In the genomic region with DNA sequence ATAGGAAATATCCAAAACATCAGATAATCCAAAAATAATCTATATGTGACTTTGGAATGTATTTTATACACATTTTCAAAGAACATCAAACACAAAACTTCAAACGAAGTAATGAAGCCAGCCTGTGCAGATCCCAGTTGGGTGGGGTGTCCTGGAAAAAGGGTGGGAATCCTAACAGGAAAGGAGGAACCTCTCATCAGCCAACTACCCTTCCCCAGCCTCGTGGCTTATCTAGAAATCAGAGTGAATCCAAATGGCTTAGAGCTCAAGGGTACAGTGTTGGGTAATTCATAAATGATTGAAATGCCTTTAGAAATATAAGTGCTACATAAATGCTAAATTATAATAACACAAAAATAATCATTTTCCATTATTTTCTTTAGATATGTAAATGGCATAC, we compare ENCODE assay signal across 19 cellular contexts.
DNase-seq lines count a peak whose midpoint lies in the region; ATAC-seq and TF ChIP-seq lines count a peak whose summit lies in the region.
"Had no signal": no experiment of that assay in that cellular context is flagged by ENCODE, and none has a peak within 500 bp of the region (broad histone marks: within the 10 kb centered on the region; RNA-seq: fewer than 3 reads in every experiment).

No MANE protein-coding gene starts in this region.

- H3K4me1 ChIP-seq in BE2C (peaks cover 23% of the 10 kb centered on the region), testis (peaks cover 16% of the 10 kb centered on the region)
- H3K4me1 ChIP-seq: A549, BLaER1 had no signal

- 38 to 41% methylated on average over 2 of the region's 2 CpGs for WGBS in testis, 2 donors

- no peak for TF ChIP-seq POLR2A in testis (IDR thresholded peaks at IDR 0.05)

- peak overlapping the region; percentile 46 for H3K4me3 ChIP-seq in BE2C (ENCODE audit: low read depth, low read length)
- no peak overlapping the region for H3K4me3 ChIP-seq in testis
- H3K4me3 ChIP-seq: A549, BLaER1 had no signal

- ATAC-seq in GM21786 (IDR thresholded peaks at IDR 0.05; ENCODE audit: unreplicated experiment) = no peak
- no peak for ATAC-seq in HG02852 (IDR thresholded peaks at IDR 0.05; ENCODE audit: unreplicated experiment)
- ATAC-seq: A549 had no signal

- peak overlapping the region; percentile 84 for H3K27ac ChIP-seq in VCaP
- peak overlapping the region; percentile 14 to 26 for H3K27ac ChIP-seq in testis
- H3K27ac ChIP-seq: A549, BLaER1, HL-60, KMS-11 had no signal

- intact Hi-C loops in testis (cut with DNase I; ENCODE audit: low total_unique reads) = no loop called here

- no peaks in the 10 kb centered on the region for H3K27me3 ChIP-seq in BE2C
- H3K27me3 ChIP-seq in testis = no peaks in the 10 kb centered on the region
- H3K27me3 ChIP-seq: BLaER1 had no signal

- DNase-seq in BE2C (no peak), left kidney (ENCODE audit: low read depth, low spot score) (peak; percentile 28), testis (no peak), NOMO-1 treated with DMSO at 0.1 percent for 48 hours (lab: John Stamatoyannopoulos, UW; ENCODE audit: unreplicated experiment) (no peak)
- DNase-seq in stimulated activated CD4-positive, alpha-beta T cell treated with anti-CD3 and anti-CD28 coated beads, Interleukin-2, amount 100 ng/mL, for 24 hours = no peak
- DNase-seq: AML-193; CD4-positive, alpha-beta memory T cell; DMS153; DMS79; GDM1; GOT3; H9 had no signal

- H3K9me3 ChIP-seq in BE2C (no peaks in the 10 kb centered on the region; the same call in 1 of the 2 replicates), testis (no peaks in the 10 kb centered on the region)
- H3K9me3 ChIP-seq: A549, BLaER1 had no signal

- no peaks in the 10 kb centered on the region for H3K36me3 ChIP-seq in BE2C
- no peaks in the 10 kb centered on the region for H3K36me3 ChIP-seq in testis (ENCODE audit: low read depth, missing control alignments)
- H3K36me3 ChIP-seq: BLaER1 had no signal

- no peak for TF ChIP-seq CTCF in BE2C (IDR thresholded peaks at IDR 0.05; ENCODE audit: low read depth, low read length)
- TF ChIP-seq CTCF in VCaP (conservative IDR thresholded peaks at IDR 0.05) = no peak
- TF ChIP-seq CTCF in testis (IDR thresholded peaks at IDR 0.05) = no peak
